Comparison of ENCODE assay signal across 8 cellular contexts in the genomic region with DNA sequence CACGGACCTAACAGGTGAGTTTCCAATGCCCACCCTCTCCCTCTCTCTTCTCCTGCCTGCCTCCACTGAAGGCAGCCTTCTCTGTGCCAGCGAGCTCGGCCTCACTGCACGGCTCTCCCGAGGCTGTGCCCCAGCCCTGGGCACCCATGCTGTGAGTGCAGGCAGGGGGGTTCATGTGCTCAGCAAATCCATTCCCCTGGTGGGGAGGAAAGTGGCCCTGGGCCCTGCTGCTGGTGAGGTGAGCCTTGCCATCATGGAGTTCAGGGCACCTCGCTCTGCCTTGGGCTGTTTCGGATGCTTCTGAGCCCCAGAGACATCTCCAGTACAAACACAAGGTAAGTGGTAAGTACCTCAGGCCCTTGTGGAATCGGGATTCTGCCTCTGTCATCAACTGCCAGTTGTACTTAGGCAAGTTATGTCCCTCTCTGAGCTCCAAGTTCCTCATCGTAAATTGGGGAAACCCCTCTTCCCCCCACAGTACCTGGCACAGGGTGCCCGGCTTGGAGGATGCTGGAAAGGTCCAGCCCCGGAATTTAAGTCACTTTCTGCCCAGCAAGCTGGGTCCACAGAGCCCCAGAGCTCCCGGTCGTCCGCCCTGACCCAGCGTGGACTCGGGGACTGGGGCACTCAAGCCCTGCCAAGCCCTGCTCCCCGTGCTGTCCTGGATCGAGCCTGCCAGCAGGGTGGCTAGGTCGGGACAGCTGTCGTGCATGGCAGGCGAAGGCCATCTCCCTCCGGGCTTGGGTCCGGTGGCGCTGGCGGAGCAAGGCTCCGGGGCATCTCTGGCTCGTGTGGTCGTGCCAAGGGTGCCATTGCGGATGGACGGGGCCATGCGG. TPM values are rescaled to one million over a fixed set of nuclear protein-coding genes. Genes with fewer than 3 reads are reported as not detected.
DNase-seq lines count a peak whose midpoint lies in the region; ATAC-seq and TF ChIP-seq lines count a peak whose summit lies in the region.

No MANE protein-coding gene starts in this region.

- H3K36me3 ChIP-seq in SK-N-MC (ENCODE audit: insufficient read depth, low read length): peaks cover 13% of the 10 kb centered on the region; the same call in 1 of the 2 replicates
- peaks cover 0 to 42% of the 10 kb centered on the region in 2 donors for H3K36me3 ChIP-seq in esophagus (ENCODE audit: control insufficient read depth in 2 of 2, insufficient read depth in 2 of 2, low read length in 1 of 2)

- H3K9ac ChIP-seq in SK-N-MC (ENCODE audit: insufficient read length): peak overlapping the region; percentile 63

- peak overlapping the region; percentile 86 to 87 (median 86) for H3K4me3 Mint-ChIP-seq in nephron

- no peaks in the 10 kb centered on the region for H3K27me3 Mint-ChIP-seq in nephron (ENCODE audit: low read depth)

- peak overlapping the region; percentile 94 for H3K4me3 ChIP-seq in SK-N-MC
- peak overlapping the region; percentile 73 to 96 for H3K4me3 ChIP-seq in esophagus (ENCODE audit: low read depth in 1 of 2, low read length in 2 of 2)

- peak overlapping the region in 2 of 3 experiments; percentile 79 to 86 for H3K27ac Mint-ChIP-seq in nephron

- no peaks in the 10 kb centered on the region for H3K27me3 ChIP-seq in esophagus (ENCODE audit: control insufficient read depth in 1 of 2, insufficient read depth in 2 of 2, low read length in 2 of 2)

- no peaks in the 10 kb centered on the region for H3K9me3 Mint-ChIP-seq in nephron

- DNase-seq in activated CD4-positive, CD25-positive, alpha-beta regulatory T cell (lab: John Stamatoyannopoulos, UW): no peak
- DNase-seq in SK-N-MC (ENCODE audit: low read depth, low spot score) (no peak), DMS79 (lab: John Stamatoyannopoulos, UW) (no peak), NCI-H1436 treated with DMSO at 0.1 percent for 48 hours (lab: John Stamatoyannopoulos, UW) (no peak)

- H3K36me3 Mint-ChIP-seq in nephron (ENCODE audit: low read depth): peaks cover 4% of the 10 kb centered on the region

- no peak overlapping the region for H3K27ac ChIP-seq in SK-N-MC
- peak overlapping the region; percentile 62 to 69 for H3K27ac ChIP-seq in esophagus (ENCODE audit: low read depth in 2 of 2, low read length in 1 of 2)

- no peak for TF ChIP-seq CTCF in nephron (IDR thresholded peaks at IDR 0.05; ENCODE audit: unreplicated experiment in 3 of 3)

- H3K9me3 ChIP-seq in SK-N-MC (ENCODE audit: low read depth, low read length) (no peaks in the 10 kb centered on the region), esophagus (ENCODE audit: control insufficient read depth in 2 of 2, insufficient read depth in 1 of 2, low read depth in 1 of 2, low read length in 1 of 2) (no peaks in the 10 kb centered on the region)

- ATAC-seq in activated CD4-positive, CD25-positive, alpha-beta regulatory T cell treated with anti-CD3 and anti-CD28 coated beads, Interleukin-2, amount 50 U/mL, for 24 hours: peak; percentile 4 to 5
- ATAC-seq in HG03025 (IDR thresholded peaks at IDR 0.05; ENCODE audit: low FRiP score, unreplicated experiment): peak; percentile 8

- peaks cover 4 to 11% of the 10 kb centered on the region in 2 donors for H3K4me1 ChIP-seq in esophagus (ENCODE audit: control insufficient read depth in 2 of 2, insufficient read depth in 2 of 2, low read length in 1 of 2)

- 16 to 19% methylated on average over 31 of the region's 31 CpGs for WGBS in esophagus, 2 donors

- peaks cover 9% of the 10 kb centered on the region for H3K4me1 Mint-ChIP-seq in nephron

RNA-seq across cellular contexts. Expression of gene NUDT16L1, which starts 0.7 kb away (rescaled TPM):
- 10 to 100 TPM; 18.5 to 29.3 TPM for polyA plus RNA-seq in esophagus

RNA-seq across cellular contexts. Expression of gene ANKS3, which starts 41.4 kb away (rescaled TPM):
- polyA plus RNA-seq in esophagus: 10 to 100 TPM in 1 of 2 donors, 1 to 10 TPM in 1; 9.3 to 26.8 TPM

RNA-seq across cellular contexts. Expression of gene DNAAF8, which starts 41.7 kb away (rescaled TPM):
- polyA plus RNA-seq in esophagus: under 1 TPM; 0.39 to 0.81 TPM
